In the genomic region with DNA sequence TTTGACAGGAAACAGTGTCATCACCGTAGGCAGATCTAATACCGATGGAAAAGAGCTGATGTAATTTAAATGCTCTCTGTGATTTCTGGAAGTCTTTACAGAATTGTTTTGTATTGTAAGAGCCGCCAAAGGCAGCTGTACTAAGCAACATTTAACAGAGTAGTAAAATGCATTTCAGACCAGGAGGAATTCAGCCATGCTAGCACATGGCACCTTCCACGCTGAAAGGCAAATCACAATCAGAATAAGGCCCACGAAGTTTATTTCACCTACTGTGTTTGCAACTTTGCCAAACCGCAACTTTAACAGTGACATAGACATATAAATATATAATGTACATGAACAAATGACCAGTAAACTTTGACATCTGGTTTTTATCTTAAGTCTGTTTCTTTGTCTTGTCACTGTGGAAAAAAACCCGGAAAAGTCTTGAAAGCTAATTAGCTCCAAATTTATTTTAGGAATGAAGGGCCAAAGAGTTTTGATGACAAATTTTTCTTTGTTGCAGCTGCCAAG, we compare ENCODE assay signal across 19 cellular contexts. TPM values are rescaled to one million over a fixed set of nuclear protein-coding genes. Genes with fewer than 3 reads are reported as not detected.
DNase-seq lines count a peak whose midpoint lies in the region; ATAC-seq, FAIRE-seq and TF ChIP-seq lines count a peak whose summit lies in the region.
"Had no signal": no experiment of that assay in that cellular context is flagged by ENCODE, and none has a peak within 500 bp of the region (broad histone marks: within the 10 kb centered on the region; RNA-seq: fewer than 3 reads in every experiment).

No MANE protein-coding gene starts in this region.

- H3K27me3 ChIP-seq in liver (ENCODE audit: control insufficient read depth in 4 of 4, insufficient read depth in 4 of 4, low read length in 3 of 4): no peaks in the 10 kb centered on the region
- H3K27me3 ChIP-seq in right lobe of liver: no peaks in the 10 kb centered on the region
- no peaks in the 10 kb centered on the region for H3K27me3 ChIP-seq in endothelial cell of umbilical vein (ENCODE audit: control insufficient read depth in 2 of 2, insufficient read depth in 2 of 2, low read length in 2 of 2)
- H3K27me3 ChIP-seq in mesenchymal stem cell (ENCODE audit: control insufficient read depth in 1 of 2, insufficient read depth in 1 of 2, low read length in 2 of 2): no peaks in the 10 kb centered on the region
- no peaks in the 10 kb centered on the region for H3K27me3 ChIP-seq in vagina
- H3K27me3 ChIP-seq in HAP-1 (ENCODE audit: low read depth): no peaks in the 10 kb centered on the region; the same call in 1 of the 2 replicates
- H3K27me3 ChIP-seq: brain microvascular endothelial cell had no signal

- no peaks in the 10 kb centered on the region for H4K20me1 ChIP-seq in endothelial cell of umbilical vein (replicated peaks; ENCODE audit: control insufficient read depth, extremely low read depth, insufficient read depth, low read length)

- DNase-seq in right lobe of liver: no peak
- peak; percentile 7 for DNase-seq in endothelial cell of umbilical vein (ENCODE audit: low read depth, low spot score)
- DNase-seq in mesenchymal stem cell: peak; percentile 62
- no peak for DNase-seq in vagina (ENCODE audit: extremely low spot score in 2 of 2)
- no peak for DNase-seq in HAP-1 (ENCODE audit: low spot score in 2 of 2)
- DNase-seq: activated B cell treated with CpG ODN at 0.5 μM for 24 hours; activated naive CD4-positive, alpha-beta T cell; brain microvascular endothelial cell; kidney; naive thymus-derived CD8-positive, alpha-beta T cell; NCI-H1694; NCI-H510A treated with DMSO at 0.1 percent for 48 hours; PC-9; stimulated activated naive CD4-positive, alpha-beta T cell treated with Interleukin-2 at 50 U/mL for 16 hours; T-helper 1 cell had no signal

- no peak overlapping the region for H2BK120ac ChIP-seq in mesenchymal stem cell (ENCODE audit: low read depth, low read length)

- TF ChIP-seq RAD21 in liver (IDR thresholded peaks at IDR 0.05): no peak

- no peak for FAIRE-seq in endothelial cell of umbilical vein (lab: Jason Lieb, UNC)
- FAIRE-seq: kidney had no signal

- no peaks in the 10 kb centered on the region for H3K9me1 ChIP-seq in endothelial cell of umbilical vein (replicated peaks; ENCODE audit: control insufficient read depth, extremely low read depth, insufficient read depth, low read length)

- in situ Hi-C loops in HAP-1 (cut with MboI; ENCODE audit: low sequenced_read_pairs): no loop called here

- TF ChIP-seq POLR2A in right lobe of liver (IDR thresholded peaks at IDR 0.05) (no peak), endothelial cell of umbilical vein (IDR thresholded peaks at IDR 0.05; ENCODE audit: low read depth, low read length) (no peak), vagina (IDR thresholded peaks at IDR 0.05) (no peak)

- no peak overlapping the region for H4K91ac ChIP-seq in mesenchymal stem cell (ENCODE audit: low read length)

- H4K8ac ChIP-seq in mesenchymal stem cell (ENCODE audit: low read length): no peak overlapping the region

- no peak overlapping the region for H2AFZ ChIP-seq in endothelial cell of umbilical vein (ENCODE audit: low read depth, low read length)
- no peak overlapping the region for H2AFZ ChIP-seq in mesenchymal stem cell (ENCODE audit: low read depth, low read length)
- H2AFZ ChIP-seq: PC-9 had no signal

- H2BK12ac ChIP-seq in mesenchymal stem cell (ENCODE audit: low read length in 2 of 2): no peak overlapping the region

- no peak overlapping the region for H3K14ac ChIP-seq in mesenchymal stem cell (ENCODE audit: low read length in 2 of 2)

- H3K4me3 ChIP-seq in liver (ENCODE audit: low read depth in 1 of 3, low read length in 3 of 3) (no peak overlapping the region), right lobe of liver (no peak overlapping the region), endothelial cell of umbilical vein (replicated peaks in 1 of 3; ENCODE audit: insufficient read depth in 1 of 3, low read depth in 1 of 3, low read length in 3 of 3) (no peak overlapping the region), mesenchymal stem cell (ENCODE audit: insufficient read depth in 1 of 2, low read depth in 1 of 2, low read length in 2 of 2) (peak overlapping the region in 1 of 2 experiments; percentile 10), vagina (no peak overlapping the region), HAP-1 (no peak overlapping the region)
- H3K4me3 ChIP-seq: PC-9 had no signal

- H3K4ac ChIP-seq in mesenchymal stem cell (ENCODE audit: low read depth in 1 of 2, low read length in 2 of 2): no peak overlapping the region

- no peak overlapping the region for H3K18ac ChIP-seq in mesenchymal stem cell (ENCODE audit: low read depth in 1 of 2, low read length in 2 of 2)

- no peak overlapping the region for H2BK15ac ChIP-seq in mesenchymal stem cell (ENCODE audit: low read depth, poor library complexity, severe bottlenecking)

- H3K4me1 ChIP-seq in liver (ENCODE audit: control insufficient read depth in 4 of 4, insufficient read depth in 4 of 4, low read length in 3 of 4) (peaks cover 0 to 5% (median under 1%) of the 10 kb centered on the region in 4 donors), right lobe of liver (no peaks in the 10 kb centered on the region), endothelial cell of umbilical vein (ENCODE audit: control insufficient read depth, extremely low read depth, insufficient read depth, low read length) (peaks cover 8% of the 10 kb centered on the region), mesenchymal stem cell (ENCODE audit: control insufficient read depth, insufficient read depth, low read depth, low read length) (peaks cover 8% of the 10 kb centered on the region), vagina (peaks cover 27% of the 10 kb centered on the region), HAP-1 (peaks cover 5% of the 10 kb centered on the region)

- no peaks in the 10 kb centered on the region for H3K79me1 ChIP-seq in mesenchymal stem cell (replicated peaks; ENCODE audit: low read length, poor library complexity, severe bottlenecking)

- CTCF ChIA-PET in endothelial cell of umbilical vein (lab: Charles Lee): interaction anchor here (0.7 to 2.1 kb wide), 5 partner anchors 10 to 358 kb away, joined by 3 to 7 read pairs (median 5); no protein-coding TSS in a partner anchor

- ATAC-seq in right lobe of liver: no peak
- ATAC-seq in HG03159 (IDR thresholded peaks at IDR 0.05; ENCODE audit: unreplicated experiment): no peak
- no peak for ATAC-seq in HG03521 (IDR thresholded peaks at IDR 0.05; ENCODE audit: unreplicated experiment)
- ATAC-seq: HCT116; naive thymus-derived CD8-positive, alpha-beta T cell had no signal

- TF ChIP-seq CTCF in liver (IDR thresholded peaks at IDR 0.05; ENCODE audit: low read depth, low read length, missing input control): no peak
- TF ChIP-seq CTCF in right lobe of liver (IDR thresholded peaks at IDR 0.05): no peak
- TF ChIP-seq CTCF in endothelial cell of umbilical vein (IDR thresholded peaks at IDR 0.05; ENCODE audit: extremely low read depth in 1 of 2, insufficient read depth in 1 of 2, low read depth in 1 of 2, low read length in 2 of 2): no peak
- no peak for TF ChIP-seq CTCF in vagina (IDR thresholded peaks at IDR 0.05)

- H3K23ac ChIP-seq in mesenchymal stem cell (ENCODE audit: low read length in 2 of 2): no peak overlapping the region

- peak overlapping the region; percentile 2 to 35 for H3K27ac ChIP-seq in liver (ENCODE audit: low read depth in 1 of 2, low read length in 2 of 2)
- H3K27ac ChIP-seq in right lobe of liver: peak overlapping the region in 1 of 3 donors; percentile 3
- no peak overlapping the region for H3K27ac ChIP-seq in endothelial cell of umbilical vein (ENCODE audit: insufficient read depth, low read depth, low read length)
- H3K27ac ChIP-seq in mesenchymal stem cell (ENCODE audit: low read length, poor library complexity, severe bottlenecking): no peak overlapping the region
- H3K27ac ChIP-seq in vagina: peak overlapping the region; percentile 36
- H3K27ac ChIP-seq: brain microvascular endothelial cell, PC-9 had no signal

- no peak overlapping the region for H2BK5ac ChIP-seq in mesenchymal stem cell (ENCODE audit: low read depth, low read length, poor library complexity, severe bottlenecking)

- H3K4me2 ChIP-seq in endothelial cell of umbilical vein (ENCODE audit: insufficient read depth, low read length) (no peak overlapping the region), mesenchymal stem cell (ENCODE audit: low read length, poor library complexity, severe bottlenecking) (no peak overlapping the region)
- H3K4me2 ChIP-seq: PC-9 had no signal

- intact Hi-C loops in right lobe of liver (cut with DNase I) (no loop called here), endothelial cell of umbilical vein (cut with micrococcal nuclease) (loop anchor here (5.0 to 10.0 kb wide), 4 partner anchors 207 to 1352 kb away; a partner anchor contains a TSS), vagina (cut with DNase I) (loop anchor here (5.0 kb wide), 1 partner anchor 253 kb away; no protein-coding TSS in a partner anchor)

- no TSS peak for BruUV-seq in endothelial cell of umbilical vein (replicated peaks; lab: Mats Ljungman, UMichigan)

- WGBS in liver: 62% methylated on average over 7 of the region's 7 CpGs
- 49% methylated on average over 7 of the region's 7 CpGs for WGBS in right lobe of liver (ENCODE audit: insufficient coverage, low coverage, low lambda C conversion rate, missing lambda C conversion rate)
- WGBS in mesenchymal stem cell: 21% methylated on average over 4 of the region's 7 CpGs

- POLR2A ChIA-PET in endothelial cell of umbilical vein (lab: Charles Lee): no interaction called here

- no peak overlapping the region for H2AK5ac ChIP-seq in mesenchymal stem cell (ENCODE audit: low read length, severe bottlenecking)

- dilution Hi-C loops in endothelial cell of umbilical vein (cut with MboI; ENCODE audit: extremely low pct_ligation_motif_present, low sequenced_read_pairs): no loop called here

- H3K9me3 ChIP-seq in liver (ENCODE audit: control insufficient read depth in 4 of 4, low read length in 3 of 4) (no peaks in the 10 kb centered on the region), right lobe of liver (no peaks in the 10 kb centered on the region), endothelial cell of umbilical vein (replicated peaks; ENCODE audit: control insufficient read depth, insufficient read depth, low read length) (no peaks in the 10 kb centered on the region), mesenchymal stem cell (ENCODE audit: control insufficient read depth, low read length) (no peaks in the 10 kb centered on the region), vagina (no peaks in the 10 kb centered on the region), HAP-1 (no peaks in the 10 kb centered on the region)

- H3K79me2 ChIP-seq in endothelial cell of umbilical vein (ENCODE audit: control insufficient read depth, insufficient read depth, low read length): no peaks in the 10 kb centered on the region

- H3K36me3 ChIP-seq in liver (ENCODE audit: control insufficient read depth in 4 of 4, insufficient read depth in 3 of 4, low read depth in 1 of 4, low read length in 3 of 4): no peaks in the 10 kb centered on the region
- no peaks in the 10 kb centered on the region for H3K36me3 ChIP-seq in right lobe of liver
- H3K36me3 ChIP-seq in endothelial cell of umbilical vein (ENCODE audit: control insufficient read depth in 2 of 2, extremely low read depth in 1 of 2, insufficient read depth in 2 of 2, low read length in 2 of 2): no peaks in the 10 kb centered on the region
- no peaks in the 10 kb centered on the region for H3K36me3 ChIP-seq in mesenchymal stem cell (ENCODE audit: control insufficient read depth in 1 of 2, insufficient read depth in 2 of 2, low read depth in 1 of 2, low read length in 2 of 2)
- H3K36me3 ChIP-seq in vagina: no peaks in the 10 kb centered on the region
- H3K36me3 ChIP-seq in HAP-1 (replicated peaks): no peaks in the 10 kb centered on the region
- H3K36me3 ChIP-seq: brain microvascular endothelial cell had no signal

- H3K9ac ChIP-seq in liver (ENCODE audit: low read depth in 1 of 2, low read length in 2 of 2) (no peak overlapping the region), endothelial cell of umbilical vein (replicated peaks; ENCODE audit: extremely low read depth, insufficient read depth, low read length) (no peak overlapping the region), mesenchymal stem cell (ENCODE audit: low read length) (peak overlapping the region; percentile 67)

RNA-seq across cellular contexts. Expression of a gene that starts 26.1 kb away (rescaled TPM):
- total RNA-seq in liver (1 to 10 TPM; 3.8 to 6.3 TPM), right lobe of liver (1 to 10 TPM; 1.8 to 3.3 (median 2.4) TPM), endothelial cell of umbilical vein (12.8 and 14.7 TPM in 2 replicates), vagina (12.3 TPM)
- polyA plus RNA-seq in liver (under 1 TPM; 0.45 to 0.68 TPM), endothelial cell of umbilical vein (3.1 and 3.3 TPM in 2 replicates)
- polyA plus RNA-seq in endothelial cell of umbilical vein (2011; cell fraction: cytosol; rRNA removed): 3.1 TPM in 2 replicates
- polyA plus RNA-seq in endothelial cell of umbilical vein (2011; cell fraction: nucleus; rRNA removed): 10.4 and 11.1 TPM in 2 replicates
- 2.6 and 2.7 TPM in 2 replicates for polyA plus RNA-seq in endothelial cell of umbilical vein (2012)
- polyA minus RNA-seq in endothelial cell of umbilical vein: 17.3 and 23.6 TPM in 2 replicates
- polyA minus RNA-seq in endothelial cell of umbilical vein (2011; cell fraction: cytosol; rRNA and poly(A)+ RNA removed): not detected
- 63.5 and 66.6 TPM in 2 replicates for polyA minus RNA-seq in endothelial cell of umbilical vein (2011; cell fraction: nucleus; rRNA and poly(A)+ RNA removed)
- 5.1 TPM for polyA plus RNA-seq in mesenchymal stem cell (2013, experiment 1 of 2)
- 4.9 TPM for polyA plus RNA-seq in mesenchymal stem cell (2013, experiment 2 of 2)

Comparison
In these comparisons a context has a peak if more than half of its experiments do, and no peak if none do; other contexts are left out.
1. H3K27ac ChIP-seq: peak in liver (2 of 2) and vagina (single experiment); none in endothelial cell of umbilical vein (single experiment) and mesenchymal stem cell (single experiment).
2. DNase-seq: peak in endothelial cell of umbilical vein (single experiment) and mesenchymal stem cell (single experiment); none in right lobe of liver (0 of 3), vagina (0 of 2) and HAP-1 (0 of 2).
3. intact Hi-C loops: an anchor here in endothelial cell of umbilical vein (5.0 to 10.0 kb wide) and vagina (5.0 kb wide); none called in right lobe of liver.